In genomic region chr9:100098241-100098886, GRCh38 we compare ENCODE assay signal across 8 cellular contexts. TPM values are rescaled to one million over a fixed set of nuclear protein-coding genes. Genes with fewer than 3 reads are reported as not detected.
DNase-seq lines count a peak whose midpoint lies in the region; ATAC-seq and TF ChIP-seq lines count a peak whose summit lies in the region.

No MANE protein-coding gene starts in this region.

- no peak for TF ChIP-seq CTCF in HFF-Myc (IDR thresholded peaks at IDR 0.05; ENCODE audit: low read depth, low read length, missing control alignments)
- TF ChIP-seq CTCF in SU-DHL-6 (IDR thresholded peaks at IDR 0.05; ENCODE audit: insufficient read depth, low read length, poor library complexity, severe bottlenecking) = no peak
- no peak for TF ChIP-seq CTCF in breast epithelium (IDR thresholded peaks at IDR 0.05)
- TF ChIP-seq CTCF in sigmoid colon (IDR thresholded peaks at IDR 0.05) = no peak

- peaks cover 7% of the 10 kb centered on the region for H3K36me3 ChIP-seq in SU-DHL-6 (ENCODE audit: low read length)
- no peaks in the 10 kb centered on the region for H3K36me3 ChIP-seq in breast epithelium
- peaks cover 0 to 9% (median 0%) of the 10 kb centered on the region in 4 donors for H3K36me3 ChIP-seq in sigmoid colon

- H3K27me3 ChIP-seq in SU-DHL-6 (ENCODE audit: low read length) (no peaks in the 10 kb centered on the region), breast epithelium (no peaks in the 10 kb centered on the region), sigmoid colon (no peaks in the 10 kb centered on the region)

- H3K79me2 ChIP-seq in SU-DHL-6 (ENCODE audit: insufficient read depth, low read length) = peaks cover 73% of the 10 kb centered on the region

- no peak for TF ChIP-seq EP300 in sigmoid colon (IDR thresholded peaks at IDR 0.05)

- TF ChIP-seq POLR2A in breast epithelium (IDR thresholded peaks at IDR 0.05) (no peak), sigmoid colon (IDR thresholded peaks at IDR 0.05) (no peak)

- peaks cover 18% of the 10 kb centered on the region for H3F3A ChIP-seq in SU-DHL-6 (ENCODE audit: insufficient read depth)

- no peak overlapping the region for H2AFZ ChIP-seq in SU-DHL-6 (ENCODE audit: low read depth, low read length, severe bottlenecking)

- peak overlapping the region; percentile 83 for H3K9ac ChIP-seq in SU-DHL-6 (ENCODE audit: low read length)

- no peaks in the 10 kb centered on the region for H3K9me3 ChIP-seq in SU-DHL-6 (ENCODE audit: insufficient read depth, low read length)
- no peaks in the 10 kb centered on the region for H3K9me3 ChIP-seq in breast epithelium
- no peaks in the 10 kb centered on the region for H3K9me3 ChIP-seq in iPS-18c (ENCODE audit: control insufficient read depth, insufficient read depth, low read length)
- H3K9me3 ChIP-seq in sigmoid colon = no peaks in the 10 kb centered on the region

- peak overlapping the region; percentile 91 for H3K4me2 ChIP-seq in SU-DHL-6 (ENCODE audit: low read depth, low read length, poor library complexity, severe bottlenecking)

- DNase-seq in GM04504 (ENCODE audit: low read depth) (peak; percentile 12), HFF-Myc (ENCODE audit: extremely low read depth, low read depth) (peak; percentile 15), NAMALWA (ENCODE audit: low spot score) (peak; percentile 69), breast epithelium (ENCODE audit: low spot score in 2 of 2) (peak in 1 of 2 donors; percentile 46), sigmoid colon (peak; percentile 69)

- H3K4me1 ChIP-seq in breast epithelium (peaks cover 3 to 30% of the 10 kb centered on the region in 2 donors), sigmoid colon (peaks cover 0 to 31% (median 18%) of the 10 kb centered on the region in 4 donors)

- peaks cover 14% of the 10 kb centered on the region for H4K20me1 ChIP-seq in SU-DHL-6 (ENCODE audit: low read depth, low read length)

- H3K27ac ChIP-seq in SU-DHL-6 (ENCODE audit: low read depth, low read length) (peak overlapping the region; percentile 79), breast epithelium (peak overlapping the region; percentile 89 to 91), sigmoid colon (peak overlapping the region; percentile 88 to 93 (median 92))

- 0% methylated on average over 34 of the region's 34 CpGs for WGBS in sigmoid colon, 2 donors

- no peak for ATAC-seq in GM19328 (IDR thresholded peaks at IDR 0.05; ENCODE audit: unreplicated experiment)

- H3K4me3 ChIP-seq in HFF-Myc (replicated peaks; ENCODE audit: low read depth, low read length) (peak overlapping the region; percentile 83), SU-DHL-6 (ENCODE audit: insufficient read depth, low read length, poor library complexity, severe bottlenecking) (peak overlapping the region; percentile 91), breast epithelium (peak overlapping the region; percentile 87 to 90 (median 89)), iPS-18c (ENCODE audit: insufficient read depth, low read depth, low read length) (peak overlapping the region; percentile 100), sigmoid colon (peak overlapping the region; percentile 83 to 92 (median 86))

- intact Hi-C loops in breast epithelium (cut with DNase I; ENCODE audit: low total_unique reads) (no loop called here), sigmoid colon (cut with DNase I) (loop anchor here (2.0 kb wide), 1 partner anchor 278 kb away; the partner anchor contains the start of gene NR4A3)

- no peaks in the 10 kb centered on the region for H3K9me2 ChIP-seq in SU-DHL-6 (replicated peaks; ENCODE audit: insufficient read depth, low read length)

RNA-seq across cellular contexts. Expression of gene ERP44, which starts 0.4 kb away (rescaled TPM):
- total RNA-seq in breast epithelium (10 to 100 TPM; 15.7 to 17.8 (median 17.7) TPM), sigmoid colon (10 to 100 TPM; 10.6 to 14.3 (median 12.8) TPM)
- 10 to 100 TPM in 2 of 3 donors, 1 to 10 TPM in 1; 6.6 to 22.1 (median 11.3) TPM for polyA plus RNA-seq in sigmoid colon

RNA-seq across cellular contexts. Expression of gene INVS, which starts 0.7 kb away (rescaled TPM):
- total RNA-seq in breast epithelium = 10 to 100 TPM; 30.7 to 36.0 (median 34.7) TPM
- total RNA-seq in sigmoid colon = 10 to 100 TPM; 27.4 to 41.3 (median 29.3) TPM
- 1 to 10 TPM; 1.2 to 6.4 (median 6.0) TPM for polyA plus RNA-seq in sigmoid colon
